ENCODE assay signal across 10 cellular contexts in the genomic region with DNA sequence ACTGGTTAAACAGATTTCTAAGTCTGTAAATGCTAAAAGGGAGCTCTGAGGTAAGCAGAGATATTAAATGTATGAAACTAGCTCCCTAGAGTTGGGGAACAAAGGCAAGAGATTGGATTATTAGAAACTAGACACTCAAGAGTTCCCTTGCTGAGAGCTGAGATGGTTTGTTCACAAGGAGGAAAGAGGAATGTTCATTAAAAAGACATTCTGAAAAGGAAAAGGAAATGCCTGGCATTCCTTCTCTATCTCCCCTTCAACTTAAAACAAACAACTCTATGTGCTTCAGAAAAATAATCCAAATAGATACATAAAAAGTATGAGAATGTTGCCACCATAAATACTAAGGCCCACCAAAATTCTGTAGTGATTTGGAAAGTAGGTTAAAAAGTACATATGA.
DNase-seq lines count a peak whose midpoint lies in the region; TF ChIP-seq lines count a peak whose summit lies in the region.
"Had no signal": no experiment of that assay in that cellular context is flagged by ENCODE, and none has a peak within 500 bp of the region (broad histone marks: within the 10 kb centered on the region; RNA-seq: fewer than 3 reads in every experiment).

No MANE protein-coding gene starts in this region.

- no peak overlapping the region for H3K4me3 ChIP-seq in adipocyte (ENCODE audit: low read length)
- H3K4me3 ChIP-seq in iPS-20b (ENCODE audit: low read length): no peak overlapping the region
- H3K4me3 ChIP-seq in smooth muscle cell: no peak overlapping the region

- no peaks in the 10 kb centered on the region for H4K20me1 ChIP-seq in smooth muscle cell (ENCODE audit: low read depth)

- H3K4me1 ChIP-seq in adipocyte (ENCODE audit: control insufficient read depth, insufficient read depth, low read length) (peaks cover 40% of the 10 kb centered on the region), iPS-20b (ENCODE audit: insufficient read depth, low read length) (peaks cover 37% of the 10 kb centered on the region), smooth muscle cell (ENCODE audit: low read depth) (peaks cover 56% of the 10 kb centered on the region)

- H3K9ac ChIP-seq in adipocyte (ENCODE audit: low read length) (peak overlapping the region; percentile 49), iPS-20b (ENCODE audit: low read depth, low read length) (peak overlapping the region; percentile 49; the same call in 1 of the 2 replicates), smooth muscle cell (ENCODE audit: low read depth) (peak overlapping the region; percentile 94)

- H3F3A ChIP-seq in smooth muscle cell (ENCODE audit: low read depth): peaks cover 43% of the 10 kb centered on the region

- peak; percentile 70 for DNase-seq in GM04503 (ENCODE audit: low read depth)
- DNase-seq in adipocyte (ENCODE audit: low read depth): peak; percentile 57
- no peak for DNase-seq in smooth muscle cell (lab: John Stamatoyannopoulos, UW; ENCODE audit: unreplicated experiment)
- DNase-seq in activated T-cell treated with anti-CD3 and anti-CD28 coated beads, Interleukin-2, amount 50 U/mL, for 1 hour: no peak
- no peak for DNase-seq in OCI-M1 (lab: John Stamatoyannopoulos, UW)
- no peak for DNase-seq in GM13976 (ENCODE audit: low spot score)
- no peak for DNase-seq in posterior cingulate gyrus
- DNase-seq: NCI-H2029 had no signal

- TF ChIP-seq CTCF in smooth muscle cell (IDR thresholded peaks at IDR 0.05; ENCODE audit: borderline replicate concordance, insufficient read depth, poor library complexity, severe bottlenecking) (no peak), GM13976 (IDR thresholded peaks at IDR 0.05; ENCODE audit: borderline replicate concordance, control extremely low read depth, extremely low read depth, insufficient read depth, missing control alignments) (no peak)

- in situ Hi-C loops in GM13976 (cut with MboI; ENCODE audit: low sequenced_read_pairs, unreplicated experiment): loop anchor here (10.0 kb wide), 1 partner anchor 406 kb away; no protein-coding TSS in a partner anchor

- H3K4me2 ChIP-seq in smooth muscle cell: peak overlapping the region; percentile 75

- H3K79me2 ChIP-seq in smooth muscle cell (ENCODE audit: low read depth): peaks cover 8% of the 10 kb centered on the region

- H3K27ac ChIP-seq in iPS-20b (ENCODE audit: low read length) (no peak overlapping the region), smooth muscle cell (ENCODE audit: low read depth) (peak overlapping the region; percentile 99)
- H3K27ac ChIP-seq: RWPE1 had no signal

- intact Hi-C loops in posterior cingulate gyrus (cut with DNase I): no loop called here

- H3K9me3 ChIP-seq in adipocyte (ENCODE audit: control insufficient read depth, low read length): no peaks in the 10 kb centered on the region
- no peaks in the 10 kb centered on the region for H3K9me3 ChIP-seq in iPS-20b (ENCODE audit: insufficient read depth, low read depth, low read length)
- H3K9me3 ChIP-seq in smooth muscle cell (replicated peaks; ENCODE audit: low read depth): no peaks in the 10 kb centered on the region

- H3K27me3 ChIP-seq in adipocyte (replicated peaks; ENCODE audit: control insufficient read depth, insufficient read depth, low read length) (no peaks in the 10 kb centered on the region), iPS-20b (ENCODE audit: insufficient read depth, low read length) (no peaks in the 10 kb centered on the region), smooth muscle cell (ENCODE audit: low read depth) (no peaks in the 10 kb centered on the region)

- H3K36me3 ChIP-seq in adipocyte (ENCODE audit: control insufficient read depth, insufficient read depth, low read length, severe bottlenecking): no peaks in the 10 kb centered on the region
- H3K36me3 ChIP-seq in iPS-20b (ENCODE audit: insufficient read depth, low read depth, low read length): no peaks in the 10 kb centered on the region
- H3K36me3 ChIP-seq in smooth muscle cell (ENCODE audit: low read depth): no peaks in the 10 kb centered on the region

- H2AFZ ChIP-seq in smooth muscle cell (ENCODE audit: low read depth): peak overlapping the region; percentile 49

Comparison
In these comparisons a context has a peak if more than half of its experiments do, and no peak if none do; other contexts are left out.
1. DNase-seq: peak in GM04503 (single experiment) and adipocyte (single experiment); none in smooth muscle cell (single experiment), activated T-cell treated with anti-CD3 and anti-CD28 coated beads, Interleukin-2, amount 50 U/mL, for 1 hour (single experiment), OCI-M1 (single experiment), GM13976 (single experiment) and posterior cingulate gyrus (0 of 10).
2. Peak in every context shown above with its lines, with median percentiles within 50 percentile points of each other: H3K9ac ChIP-seq.